Comparison of ENCODE assay signal across 2 cellular contexts in the genomic region with DNA sequence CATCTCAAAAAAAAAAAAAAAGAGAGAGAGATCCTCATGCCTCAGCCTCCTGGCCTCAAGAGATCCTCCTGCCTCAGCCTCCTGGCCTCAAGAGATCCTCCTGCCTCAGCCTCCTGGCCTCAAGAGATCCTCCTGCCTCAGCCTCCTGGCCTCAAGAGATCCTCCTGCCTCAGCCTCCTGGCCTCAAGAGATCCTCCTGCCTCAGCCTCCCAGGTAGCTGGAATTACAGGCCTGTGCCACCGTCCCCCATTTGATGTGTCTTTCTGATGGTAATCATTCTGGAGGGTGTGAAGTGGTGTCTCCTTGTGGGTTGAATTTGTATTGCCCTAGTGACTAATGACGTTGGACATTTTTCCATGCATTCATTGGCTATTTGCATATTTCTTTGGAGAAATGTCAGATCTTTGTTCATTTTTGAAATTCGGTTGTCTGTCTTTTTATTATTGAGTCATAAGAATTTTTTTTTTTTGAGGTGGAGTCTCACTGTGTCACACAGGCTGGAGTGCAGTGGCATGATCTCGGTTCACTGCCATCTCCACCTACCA.
TF ChIP-seq lines count a peak whose summit lies in the region.

No MANE protein-coding gene starts in this region.

TF ChIP-seq in SK-N-SH, 30 proteins besides CTCF, POLR2A, EP300 and RAD21:
- peak; percentile 99 for TF ChIP-seq RFX5 (IDR thresholded peaks at IDR 0.05; ENCODE audit: low read length)

TF ChIP-seq in GM12878, 131 proteins besides CTCF, POLR2A, EP300 and RAD21:
- TF ChIP-seq RFX5 (IDR thresholded peaks at IDR 0.05; ENCODE audit: low read depth, low read length) (peak; percentile 96), CREB1 (IDR thresholded peaks at IDR 0.05; ENCODE audit: low read depth) (peak; percentile 76), CREM (IDR thresholded peaks at IDR 0.05; ENCODE audit: low read depth) (0 out of 2 replicates have a peak, but pooled peaks have one; percentile 37)
